ENCODE assay signal across 1 cellular context in genomic region chrX:147832707-147833348, GRCh38.
TF ChIP-seq lines count a peak whose summit lies in the region.

No MANE protein-coding gene starts in this region.

TF ChIP-seq in GM23338, 12 proteins besides CTCF, POLR2A, EP300 and RAD21 (continued from another document):
- no peak for TF ChIP-seq ETS1 (IDR thresholded peaks at IDR 0.05)
- TF ChIP-seq JUNB (IDR thresholded peaks at IDR 0.05; ENCODE audit: unreplicated experiment) = no peak
- TF ChIP-seq ZNF331 (CRISPR knock-in tag; IDR thresholded peaks at IDR 0.05; ENCODE audit: low read depth) = no peak
